22 cellular contexts compared by ENCODE assay signal in genomic region chr3:108887137-108887536, GRCh38.
"Had no signal": no experiment of that assay in that cellular context is flagged by ENCODE, and none has a peak within 500 bp of the region (broad histone marks: within the 10 kb centered on the region; RNA-seq: fewer than 3 reads in every experiment).

No MANE protein-coding gene starts in this region.

- H3K27ac ChIP-seq: dorsolateral prefrontal cortex, left lung, neural progenitor cell, parathyroid adenoma, right lobe of liver, thoracic aorta, tibial nerve, upper lobe of left lung, uterus had no signal

- ATAC-seq: left lung; mucosa of descending colon; right lobe of liver; stimulated activated naive B cell treated with anti-CD40 and anti-IgM and Interleukin-4, amounts not matched to agents 10 μg/mL and 1 μg/mL and 100 μg/mL, for 72 hours had no signal

- H3K36me3 ChIP-seq: left lung, neural progenitor cell, right lobe of liver, thoracic aorta, tibial nerve, upper lobe of left lung, uterus had no signal

- H3K27me3 ChIP-seq: left lung, neural progenitor cell, right lobe of liver, tibial nerve, upper lobe of left lung, uterus had no signal

- H3K27me3 Mint-ChIP-seq: progenitor cell of endocrine pancreas; stimulated activated naive B cell treated with anti-CD40 and anti-IgM and Interleukin-4, amounts not matched to agents 10 μg/mL and 1 μg/mL and 100 μg/mL, for 72 hours; stimulated activated naive CD8-positive, alpha-beta T cell treated with anti-CD3 and anti-CD28 coated beads, Interleukin-15, Interleukin-2, amounts not matched to agents 100 ng/mL and 50 ng/mL, for 24 hours had no signal

- H3K4me3 ChIP-seq: dorsolateral prefrontal cortex, left lung, mucosa of descending colon, neural progenitor cell, right lobe of liver, thoracic aorta, tibial nerve, upper lobe of left lung, uterus had no signal

- H3K9me3 Mint-ChIP-seq: mesothelial cell of epicardium; naive B cell; nephron; neural progenitor cell; stimulated activated naive B cell treated with anti-CD40 and anti-IgM and Interleukin-4, amounts not matched to agents 10 μg/mL and 1 μg/mL and 100 μg/mL, for 72 hours; stimulated activated naive CD8-positive, alpha-beta T cell treated with anti-CD3 and anti-CD28 coated beads, Interleukin-15, Interleukin-2, amounts not matched to agents 100 ng/mL and 50 ng/mL, for 24 hours had no signal

- H3K36me3 Mint-ChIP-seq: mesothelial cell of epicardium; naive B cell; neural progenitor cell; stimulated activated naive B cell treated with anti-CD40 and anti-IgM and Interleukin-4, amounts not matched to agents 10 μg/mL and 1 μg/mL and 100 μg/mL, for 72 hours had no signal

- H3K9ac ChIP-seq: neural progenitor cell, parathyroid adenoma had no signal

- H3K27ac Mint-ChIP-seq: mesothelial cell of epicardium; naive B cell; neural progenitor cell; progenitor cell of endocrine pancreas; stimulated activated naive B cell treated with anti-CD40 and anti-IgM and Interleukin-4, amounts not matched to agents 10 μg/mL and 1 μg/mL and 100 μg/mL, for 72 hours; stimulated activated naive CD8-positive, alpha-beta T cell treated with anti-CD3 and anti-CD28 coated beads, Interleukin-15, Interleukin-2, amounts not matched to agents 100 ng/mL and 50 ng/mL, for 24 hours had no signal

- DNase-seq: dorsolateral prefrontal cortex; effector CD4-positive, alpha-beta T cell; kidney; left lung; mesenchymal stem cell; mucosa of descending colon; naive B cell; right lobe of liver; small intestine; stimulated activated CD4-positive, alpha-beta T cell treated with anti-CD3 and anti-CD28 coated beads, Interleukin-15, amount 100 ng/mL, for 24 hours; stimulated activated CD4-positive, alpha-beta T cell treated with anti-CD3 and anti-CD28 coated beads, Interleukin-2, amount 100 ng/mL, for 48 hours; stimulated activated naive B cell treated with anti-CD40 and anti-IgM and Interleukin-4, amounts not matched to agents 10 μg/mL and 1 μg/mL and 100 μg/mL, for 72 hours; upper lobe of left lung; uterus had no signal

- H3K4me1 ChIP-seq: left lung, neural progenitor cell, parathyroid adenoma, tibial nerve, upper lobe of left lung, uterus had no signal

- H3K4me3 Mint-ChIP-seq: mesothelial cell of epicardium; naive B cell; nephron; neural progenitor cell; stimulated activated naive B cell treated with anti-CD40 and anti-IgM and Interleukin-4, amounts not matched to agents 10 μg/mL and 1 μg/mL and 100 μg/mL, for 72 hours; stimulated activated naive CD8-positive, alpha-beta T cell treated with anti-CD3 and anti-CD28 coated beads, Interleukin-15, Interleukin-2, amounts not matched to agents 100 ng/mL and 50 ng/mL, for 24 hours had no signal

- H3K9me3 ChIP-seq: left lung, mucosa of descending colon, right lobe of liver, thoracic aorta, tibial nerve, upper lobe of left lung, uterus had no signal

- H3K4me1 Mint-ChIP-seq: mesothelial cell of epicardium; naive B cell; nephron; stimulated activated naive B cell treated with anti-CD40 and anti-IgM and Interleukin-4, amounts not matched to agents 10 μg/mL and 1 μg/mL and 100 μg/mL, for 72 hours had no signal
